Comparison of ENCODE assay signal across 1 cellular context in genomic region chr22:49960159-49960966, GRCh38.
TF ChIP-seq lines count a peak whose summit lies in the region.

Gene PIM3, plus strand, starts transcription at chr22:49960772. Its CDS starts 176 bp downstream, at chr22:49960948.

TF ChIP-seq in K562, 482 proteins besides CTCF, POLR2A, EP300 and RAD21 (continued from another document and continues in another):
- no peak for TF ChIP-seq ZMIZ1 (IDR thresholded peaks at IDR 0.05; ENCODE audit: low read depth in 2 of 2, low read length in 2 of 2)
- no peak for TF ChIP-seq THRAP3 (IDR thresholded peaks at IDR 0.05; ENCODE audit: borderline replicate concordance)
- no peak for TF ChIP-seq BRD4 (IDR thresholded peaks at IDR 0.05)
- TF ChIP-seq, protein P1, sequence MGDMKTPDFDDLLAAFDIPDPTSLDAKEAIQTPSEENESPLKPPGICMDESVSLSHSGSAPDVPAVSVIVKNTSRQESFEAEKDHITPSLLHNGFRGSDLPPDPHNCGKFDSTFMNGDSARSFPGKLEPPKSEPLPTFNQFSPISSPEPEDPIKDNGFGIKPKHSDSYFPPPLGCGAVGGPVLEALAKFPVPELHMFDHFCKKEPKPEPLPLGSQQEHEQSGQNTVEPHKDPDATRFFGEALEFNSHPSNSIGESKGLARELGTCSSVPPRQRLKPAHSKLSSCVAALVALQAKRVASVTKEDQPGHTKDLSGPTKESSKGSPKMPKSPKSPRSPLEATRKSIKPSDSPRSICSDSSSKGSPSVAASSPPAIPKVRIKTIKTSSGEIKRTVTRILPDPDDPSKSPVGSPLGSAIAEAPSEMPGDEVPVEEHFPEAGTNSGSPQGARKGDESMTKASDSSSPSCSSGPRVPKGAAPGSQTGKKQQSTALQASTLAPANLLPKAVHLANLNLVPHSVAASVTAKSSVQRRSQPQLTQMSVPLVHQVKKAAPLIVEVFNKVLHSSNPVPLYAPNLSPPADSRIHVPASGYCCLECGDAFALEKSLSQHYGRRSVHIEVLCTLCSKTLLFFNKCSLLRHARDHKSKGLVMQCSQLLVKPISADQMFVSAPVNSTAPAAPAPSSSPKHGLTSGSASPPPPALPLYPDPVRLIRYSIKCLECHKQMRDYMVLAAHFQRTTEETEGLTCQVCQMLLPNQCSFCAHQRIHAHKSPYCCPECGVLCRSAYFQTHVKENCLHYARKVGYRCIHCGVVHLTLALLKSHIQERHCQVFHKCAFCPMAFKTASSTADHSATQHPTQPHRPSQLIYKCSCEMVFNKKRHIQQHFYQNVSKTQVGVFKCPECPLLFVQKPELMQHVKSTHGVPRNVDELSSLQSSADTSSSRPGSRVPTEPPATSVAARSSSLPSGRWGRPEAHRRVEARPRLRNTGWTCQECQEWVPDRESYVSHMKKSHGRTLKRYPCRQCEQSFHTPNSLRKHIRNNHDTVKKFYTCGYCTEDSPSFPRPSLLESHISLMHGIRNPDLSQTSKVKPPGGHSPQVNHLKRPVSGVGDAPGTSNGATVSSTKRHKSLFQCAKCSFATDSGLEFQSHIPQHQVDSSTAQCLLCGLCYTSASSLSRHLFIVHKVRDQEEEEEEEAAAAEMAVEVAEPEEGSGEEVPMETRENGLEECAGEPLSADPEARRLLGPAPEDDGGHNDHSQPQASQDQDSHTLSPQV (IDR thresholded peaks at IDR 0.05): no peak; the same call in none of the 2 replicates
- peak; percentile 47; the same call in 1 of the 2 replicates for TF ChIP-seq THAP7 (CRISPR knock-in tag; IDR thresholded peaks at IDR 0.05)
- TF ChIP-seq ARID4B (CRISPR knock-in tag; IDR thresholded peaks at IDR 0.05): no peak; the same call in 1 of the 2 replicates
- TF ChIP-seq, protein P2, sequence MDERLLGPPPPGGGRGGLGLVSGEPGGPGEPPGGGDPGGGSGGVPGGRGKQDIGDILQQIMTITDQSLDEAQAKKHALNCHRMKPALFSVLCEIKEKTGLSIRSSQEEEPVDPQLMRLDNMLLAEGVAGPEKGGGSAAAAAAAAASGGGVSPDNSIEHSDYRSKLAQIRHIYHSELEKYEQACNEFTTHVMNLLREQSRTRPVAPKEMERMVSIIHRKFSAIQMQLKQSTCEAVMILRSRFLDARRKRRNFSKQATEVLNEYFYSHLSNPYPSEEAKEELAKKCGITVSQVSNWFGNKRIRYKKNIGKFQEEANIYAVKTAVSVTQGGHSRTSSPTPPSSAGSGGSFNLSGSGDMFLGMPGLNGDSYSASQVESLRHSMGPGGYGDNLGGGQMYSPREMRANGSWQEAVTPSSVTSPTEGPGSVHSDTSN (CRISPR knock-in tag; IDR thresholded peaks at IDR 0.05; ENCODE audit: low read depth): no peak
- TF ChIP-seq, protein P2 (tag; conservative IDR thresholded peaks at IDR 0.05; ENCODE audit: low read depth): no peak
- TF ChIP-seq, protein P3, sequence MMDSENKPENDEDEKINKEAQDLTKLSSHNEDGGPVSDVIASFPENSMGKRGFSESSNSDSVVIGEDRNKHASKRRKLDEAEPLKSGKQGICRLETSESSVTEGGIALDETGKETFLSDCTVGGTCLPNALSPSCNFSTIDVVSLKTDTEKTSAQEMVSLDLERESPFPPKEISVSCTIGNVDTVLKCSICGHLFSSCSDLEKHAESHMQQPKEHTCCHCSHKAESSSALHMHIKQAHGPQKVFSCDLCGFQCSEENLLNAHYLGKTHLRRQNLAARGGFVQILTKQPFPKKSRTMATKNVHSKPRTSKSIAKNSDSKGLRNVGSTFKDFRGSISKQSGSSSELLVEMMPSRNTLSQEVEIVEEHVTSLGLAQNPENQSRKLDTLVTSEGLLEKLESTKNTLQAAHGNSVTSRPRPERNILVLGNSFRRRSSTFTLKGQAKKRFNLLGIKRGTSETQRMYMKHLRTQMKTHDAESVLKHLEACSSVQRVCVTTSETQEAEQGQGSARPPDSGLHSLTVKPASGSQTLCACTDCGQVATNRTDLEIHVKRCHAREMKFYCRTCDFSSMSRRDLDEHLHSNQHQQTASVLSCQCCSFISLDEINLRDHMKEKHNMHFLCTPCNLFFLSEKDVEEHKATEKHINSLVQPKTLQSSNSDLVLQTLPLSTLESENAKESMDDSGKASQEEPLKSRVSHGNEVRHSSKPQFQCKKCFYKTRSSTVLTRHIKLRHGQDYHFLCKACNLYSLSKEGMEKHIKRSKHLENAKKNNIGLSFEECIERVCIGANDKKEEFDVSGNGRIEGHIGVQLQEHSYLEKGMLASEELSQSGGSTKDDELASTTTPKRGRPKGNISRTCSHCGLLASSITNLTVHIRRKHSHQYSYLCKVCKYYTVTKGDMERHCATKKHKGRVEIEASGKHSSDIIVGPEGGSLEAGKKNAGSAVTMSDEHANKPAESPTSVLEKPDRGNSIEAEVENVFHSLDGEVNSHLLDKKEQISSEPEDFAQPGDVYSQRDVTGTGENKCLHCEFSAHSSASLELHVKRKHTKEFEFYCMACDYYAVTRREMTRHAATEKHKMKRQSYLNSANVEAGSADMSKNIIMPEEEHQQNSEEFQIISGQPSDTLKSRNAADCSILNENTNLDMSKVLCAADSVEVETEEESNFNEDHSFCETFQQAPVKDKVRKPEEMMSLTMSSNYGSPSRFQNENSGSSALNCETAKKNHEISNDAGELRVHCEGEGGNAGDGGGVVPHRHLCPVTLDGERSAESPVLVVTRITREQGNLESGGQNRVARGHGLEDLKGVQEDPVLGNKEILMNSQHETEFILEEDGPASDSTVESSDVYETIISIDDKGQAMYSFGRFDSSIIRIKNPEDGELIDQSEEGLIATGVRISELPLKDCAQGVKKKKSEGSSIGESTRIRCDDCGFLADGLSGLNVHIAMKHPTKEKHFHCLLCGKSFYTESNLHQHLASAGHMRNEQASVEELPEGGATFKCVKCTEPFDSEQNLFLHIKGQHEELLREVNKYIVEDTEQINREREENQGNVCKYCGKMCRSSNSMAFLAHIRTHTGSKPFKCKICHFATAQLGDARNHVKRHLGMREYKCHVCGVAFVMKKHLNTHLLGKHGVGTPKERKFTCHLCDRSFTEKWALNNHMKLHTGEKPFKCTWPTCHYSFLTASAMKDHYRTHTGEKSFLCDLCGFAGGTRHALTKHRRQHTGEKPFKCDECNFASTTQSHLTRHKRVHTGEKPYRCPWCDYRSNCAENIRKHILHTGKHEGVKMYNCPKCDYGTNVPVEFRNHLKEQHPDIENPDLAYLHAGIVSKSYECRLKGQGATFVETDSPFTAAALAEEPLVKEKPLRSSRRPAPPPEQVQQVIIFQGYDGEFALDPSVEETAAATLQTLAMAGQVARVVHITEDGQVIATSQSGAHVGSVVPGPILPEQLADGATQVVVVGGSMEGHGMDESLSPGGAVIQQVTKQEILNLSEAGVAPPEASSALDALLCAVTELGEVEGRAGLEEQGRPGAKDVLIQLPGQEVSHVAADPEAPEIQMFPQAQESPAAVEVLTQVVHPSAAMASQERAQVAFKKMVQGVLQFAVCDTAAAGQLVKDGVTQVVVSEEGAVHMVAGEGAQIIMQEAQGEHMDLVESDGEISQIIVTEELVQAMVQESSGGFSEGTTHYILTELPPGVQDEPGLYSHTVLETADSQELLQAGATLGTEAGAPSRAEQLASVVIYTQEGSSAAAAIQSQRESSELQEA (IDR thresholded peaks at IDR 0.05; ENCODE audit: low read depth): no peak
- TF ChIP-seq SPI1 (IDR thresholded peaks at IDR 0.05; ENCODE audit: borderline replicate concordance, low read depth, low read length): peak; percentile 32; the same call in 1 of the 2 replicates
- TF ChIP-seq ZBED1 (IDR thresholded peaks at IDR 0.05): no peak
- no peak for TF ChIP-seq TCF7 (IDR thresholded peaks at IDR 0.05; ENCODE audit: borderline replicate concordance)
- TF ChIP-seq ZSCAN32 (CRISPR knock-in tag; IDR thresholded peaks at IDR 0.05): no peak
- TF ChIP-seq ZNF124 (CRISPR knock-in tag; IDR thresholded peaks at IDR 0.05): no peak
- no peak for TF ChIP-seq REST (CRISPR knock-in tag; IDR thresholded peaks at IDR 0.05; ENCODE audit: low read depth)
- peak; percentile 23; the same call in 1 of the 2 replicates for TF ChIP-seq NCOR1 (IDR thresholded peaks at IDR 0.05)
- no peak for TF ChIP-seq ZNF589 (CRISPR knock-in tag; IDR thresholded peaks at IDR 0.05; ENCODE audit: low read depth)
- no peak for TF ChIP-seq BDP1 (IDR thresholded peaks at IDR 0.05; ENCODE audit: insufficient read depth, insufficient read length)
- no peak; the same call in 1 of the 2 replicates for TF ChIP-seq TARDBP (IDR thresholded peaks at IDR 0.05)
